In genomic region chr14:55245657-55246268, GRCh38 we compare ENCODE assay signal across 8 cellular contexts. TPM values are rescaled to one million over a fixed set of nuclear protein-coding genes. Genes with fewer than 3 reads are reported as not detected.
DNase-seq lines count a peak whose midpoint lies in the region; ATAC-seq, FAIRE-seq and TF ChIP-seq lines count a peak whose summit lies in the region.
"Had no signal": no experiment of that assay in that cellular context is flagged by ENCODE, and none has a peak within 500 bp of the region (broad histone marks: within the 10 kb centered on the region; RNA-seq: fewer than 3 reads in every experiment).

No MANE protein-coding gene starts in this region.

- peaks cover 40% of the 10 kb centered on the region for H3K27me3 Mint-ChIP-seq in activated CD4-positive, alpha-beta T cell treated with anti-CD3 and anti-CD28 coated beads, Interleukin-2, amount 10 ng/mL, durations not matched to agents 24 days and 14 days

- no peak overlapping the region for H3K27ac Mint-ChIP-seq in activated CD4-positive, alpha-beta T cell treated with anti-CD3 and anti-CD28 coated beads, Interleukin-2, amount 10 ng/mL, durations not matched to agents 24 days and 14 days

- H3K9ac ChIP-seq in kidney (ENCODE audit: low read length in 2 of 2), result no peak overlapping the region

- peak; percentile 46 for FAIRE-seq in kidney (lab: Jason Lieb, UNC)

- CTCF ChIA-PET in HEK293 (lab: Yijun Ruan, JAX), result interaction anchor here (0.5 to 2.2 kb wide), 27 partner anchors 11 to 1922 kb away, joined by 3 to 6 read pairs (median 4); no protein-coding TSS in a partner anchor

- POLR2A ChIA-PET in HEK293 (lab: Yijun Ruan, JAX), result no interaction called here

- no peaks in the 10 kb centered on the region for H3K9me3 ChIP-seq in HEK293 (ENCODE audit: control insufficient read depth, insufficient read depth, low read depth, low read length)
- no peaks in the 10 kb centered on the region for H3K9me3 ChIP-seq in kidney (ENCODE audit: control insufficient read depth in 1 of 2, low read length in 2 of 2)

- no peak overlapping the region for H3K27ac ChIP-seq in HEK293 (ENCODE audit: extremely low read depth, low read depth, low read length)
- no peak overlapping the region for H3K27ac ChIP-seq in kidney (ENCODE audit: low read depth in 2 of 2, low read length in 2 of 2)

- H3K4me1 Mint-ChIP-seq in activated CD4-positive, alpha-beta T cell treated with anti-CD3 and anti-CD28 coated beads, Interleukin-2, amount 10 ng/mL, durations not matched to agents 24 days and 14 days, result peaks cover 2% of the 10 kb centered on the region

- ATAC-seq in GM21786 (IDR thresholded peaks at IDR 0.05; ENCODE audit: unreplicated experiment) (no peak), GM21515 (IDR thresholded peaks at IDR 0.05; ENCODE audit: unreplicated experiment) (no peak)

- H3K36me3 ChIP-seq in HEK293 (ENCODE audit: control insufficient read depth in 2 of 2, insufficient read depth in 1 of 2, low read length in 2 of 2) (no peaks in the 10 kb centered on the region), kidney (ENCODE audit: control insufficient read depth in 1 of 2, insufficient read depth in 2 of 2, low read length in 2 of 2) (no peaks in the 10 kb centered on the region)

- no peak overlapping the region for H3K4me3 ChIP-seq in HEK293 (ENCODE audit: low read depth, low read length)
- no peak overlapping the region for H3K4me3 ChIP-seq in kidney (ENCODE audit: low read length in 2 of 2)

- no peak overlapping the region for H3K4me3 Mint-ChIP-seq in activated CD4-positive, alpha-beta T cell treated with anti-CD3 and anti-CD28 coated beads, Interleukin-2, amount 10 ng/mL, durations not matched to agents 24 days and 14 days

- intact Hi-C loops in activated CD4-positive, alpha-beta T cell treated with anti-CD3 and anti-CD28 coated beads, Interleukin-2, amount 10 ng/mL, durations not matched to agents 24 days and 14 days (cut with micrococcal nuclease), result loop anchor here (10.0 kb wide), 1 partner anchor 189 kb away; no protein-coding TSS in a partner anchor
- intact Hi-C loops in kidney (cut with DNase I), result no loop called here

- H3K36me3 Mint-ChIP-seq in activated CD4-positive, alpha-beta T cell treated with anti-CD3 and anti-CD28 coated beads, Interleukin-2, amount 10 ng/mL, durations not matched to agents 24 days and 14 days (ENCODE audit: low read depth), result no peaks in the 10 kb centered on the region

- H3K4me1 ChIP-seq in HEK293 (ENCODE audit: control insufficient read depth, insufficient read depth, low read length) (no peaks in the 10 kb centered on the region), kidney (ENCODE audit: control insufficient read depth in 1 of 2, insufficient read depth in 1 of 2, low read depth in 1 of 2, low read length in 2 of 2) (no peaks in the 10 kb centered on the region)

- TF ChIP-seq CTCF in HEK293 (tag by site-specific recombination; IDR thresholded peaks at IDR 0.05) (no peak), kidney (IDR thresholded peaks at IDR 0.05; ENCODE audit: borderline replicate concordance, extremely low read depth, insufficient read depth) (peak; percentile 55)

- DNase-seq in EH (ENCODE audit: low read depth), result peak; percentile 45
- peak; percentile 79 for DNase-seq in activated CD4-positive, alpha-beta T cell treated with anti-CD3 and anti-CD28 coated beads, Interleukin-2, amount 10 ng/mL, durations not matched to agents 24 days and 14 days
- no peak for DNase-seq in kidney
- DNase-seq in SK-N-DZ (ENCODE audit: low spot score), result no peak
- DNase-seq: right cardiac atrium had no signal

- H3K9me3 Mint-ChIP-seq in activated CD4-positive, alpha-beta T cell treated with anti-CD3 and anti-CD28 coated beads, Interleukin-2, amount 10 ng/mL, durations not matched to agents 24 days and 14 days, result no peaks in the 10 kb centered on the region

TF ChIP-seq in HEK293, 187 proteins besides CTCF, POLR2A, EP300 and RAD21:
- TF ChIP-seq ZNF639 (tag by site-specific recombination; IDR thresholded peaks at IDR 0.05), result no peak
- no peak for TF ChIP-seq ZFP41 (tag by site-specific recombination; IDR thresholded peaks at IDR 0.05; ENCODE audit: borderline replicate concordance)
- TF ChIP-seq ZNF707 (tag by site-specific recombination; IDR thresholded peaks at IDR 0.05), result no peak
- TF ChIP-seq ZNF654 (tag by site-specific recombination; IDR thresholded peaks at IDR 0.05; ENCODE audit: low read depth), result peak; percentile 16; the same call in 1 of the 2 replicates
- no peak for TF ChIP-seq INSM2 (tag by site-specific recombination; IDR thresholded peaks at IDR 0.05)
- no peak for TF ChIP-seq ZNF138 (tag by site-specific recombination; IDR thresholded peaks at IDR 0.05; ENCODE audit: borderline replicate concordance)

RNA-seq across cellular contexts. Expression of gene FBXO34, which starts 25.5 kb away (rescaled TPM):
- 25.3 and 26.2 TPM in 2 replicates for total RNA-seq in activated CD4-positive, alpha-beta T cell treated with anti-CD3 and anti-CD28 coated beads, Interleukin-2, amount 10 ng/mL, durations not matched to agents 24 days and 14 days
- total RNA-seq in kidney, result 38.5 TPM
- polyA plus RNA-seq in kidney (ENCODE audit: insufficient read depth, low read depth, low replicate concordance), result 12.8 TPM
- 18.1 and 19.1 TPM in 2 replicates for polyA plus RNA-seq in SK-N-DZ (2014; cell fraction: cytosol; rRNA removed)
- 14.7 TPM in 2 replicates for polyA plus RNA-seq in SK-N-DZ (2014; cell fraction: nucleus; rRNA removed)

RNA-seq across cellular contexts. Expression of gene DLGAP5, which starts 54.4 kb away (rescaled TPM):
- total RNA-seq in activated CD4-positive, alpha-beta T cell treated with anti-CD3 and anti-CD28 coated beads, Interleukin-2, amount 10 ng/mL, durations not matched to agents 24 days and 14 days, result 28.7 and 32.4 TPM in 2 replicates
- total RNA-seq in kidney, result 0.60 TPM
- polyA plus RNA-seq in kidney (ENCODE audit: insufficient read depth, low read depth, low replicate concordance), result not detected
- 35.1 and 45.4 TPM in 2 replicates for polyA plus RNA-seq in SK-N-DZ (2014; cell fraction: cytosol; rRNA removed)
- 375 and 425 TPM in 2 replicates for polyA plus RNA-seq in SK-N-DZ (2014; cell fraction: nucleus; rRNA removed)

Comparison
In these comparisons a context has a peak if more than half of its experiments do, and no peak if none do; other contexts are left out.
1. DNase-seq: peak in EH (single experiment) and activated CD4-positive, alpha-beta T cell treated with anti-CD3 and anti-CD28 coated beads, Interleukin-2, amount 10 ng/mL, durations not matched to agents 24 days and 14 days (single experiment); none in kidney (single experiment) and SK-N-DZ (single experiment).
2. RNA of gene DLGAP5, which starts 54.4 kb away (total RNA-seq): 28.7 to 32.4 TPM in activated CD4-positive, alpha-beta T cell treated with anti-CD3 and anti-CD28 coated beads, Interleukin-2, amount 10 ng/mL, durations not matched to agents 24 days and 14 days; 0.60 TPM in kidney (single experiment); every median in the first group is over 10 times any median in the second.